In the genomic region with DNA sequence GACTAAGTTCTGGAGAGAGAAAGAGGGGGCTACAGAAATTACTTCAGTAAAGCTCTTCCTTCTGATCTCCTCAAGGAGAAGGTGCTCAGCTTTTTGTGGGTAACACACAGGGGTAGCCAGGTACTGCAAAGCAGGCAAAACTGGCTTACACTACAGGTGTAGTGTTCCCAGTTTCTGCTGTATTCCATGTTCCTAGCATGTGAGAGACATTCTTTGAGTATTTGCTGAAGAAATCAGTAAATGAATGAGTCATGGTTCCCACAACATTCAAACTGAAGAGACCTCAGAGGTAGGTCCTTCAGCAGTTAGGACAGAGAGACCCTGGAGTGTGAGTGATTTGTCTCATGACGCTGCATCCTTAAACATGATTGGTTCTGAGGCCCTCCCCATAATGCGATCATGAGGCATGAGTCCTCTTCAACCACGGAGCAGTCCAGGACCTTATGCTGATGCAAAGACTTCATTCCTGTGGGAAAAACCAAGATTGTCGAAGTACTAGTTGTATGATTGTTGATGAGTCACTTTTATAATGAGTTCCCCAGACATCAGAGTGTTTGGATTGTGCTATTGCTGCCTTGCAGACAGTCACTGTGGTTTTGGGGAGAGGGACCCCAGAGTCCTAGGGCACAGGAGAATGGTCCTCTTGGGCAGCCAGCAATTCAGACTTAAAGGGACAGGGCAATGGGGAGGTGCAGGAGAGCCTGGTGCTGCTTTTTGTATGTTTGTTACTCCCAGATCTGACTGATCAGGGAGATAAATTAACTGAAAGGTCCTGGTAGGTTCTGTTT, we compare ENCODE assay signal across 19 cellular contexts. TPM values are rescaled to one million over a fixed set of nuclear protein-coding genes. Genes with fewer than 3 reads are reported as not detected.
DNase-seq lines count a peak whose midpoint lies in the region; ATAC-seq and TF ChIP-seq lines count a peak whose summit lies in the region.
"Had no signal": no experiment of that assay in that cellular context is flagged by ENCODE, and none has a peak within 500 bp of the region (broad histone marks: within the 10 kb centered on the region; RNA-seq: fewer than 3 reads in every experiment).

No MANE protein-coding gene starts in this region.

- no peak overlapping the region for H2AK5ac ChIP-seq in trophoblast cell (ENCODE audit: low read length)

- H3K36me3 Mint-ChIP-seq in endothelial cell (ENCODE audit: low read depth, unreplicated experiment), result no peaks in the 10 kb centered on the region
- H3K36me3 Mint-ChIP-seq: activated naive CD8-positive, alpha-beta T cell; CD4-positive, alpha-beta memory T cell; naive B cell had no signal

- no peaks in the 10 kb centered on the region for H3K9me3 Mint-ChIP-seq in endothelial cell (ENCODE audit: unreplicated experiment)
- H3K9me3 Mint-ChIP-seq: activated B cell treated with CpG ODN at 0.5 μM for 24 hours; CD4-positive, alpha-beta memory T cell; stimulated activated naive CD8-positive, alpha-beta T cell treated with anti-CD3 and anti-CD28 coated beads, Interleukin-15, Interleukin-2, amounts not matched to agents 100 ng/mL and 50 ng/mL, for 24 hours had no signal

- H3K4me1 ChIP-seq in PC-3 (ENCODE audit: insufficient read depth, low read length) (peaks cover 11% of the 10 kb centered on the region; the same call in 1 of the 2 replicates), trophoblast cell (ENCODE audit: control insufficient read depth in 1 of 2, insufficient read depth in 2 of 2, low read length in 2 of 2) (no peaks in the 10 kb centered on the region)

- no peaks in the 10 kb centered on the region for H3K9me3 ChIP-seq in PC-3 (ENCODE audit: low read length)
- H3K9me3 ChIP-seq in trophoblast cell (ENCODE audit: insufficient read depth, low read depth, low read length), result no peaks in the 10 kb centered on the region

- TF ChIP-seq POLR2A in erythroblast (IDR thresholded peaks at IDR 0.05; ENCODE audit: low read length), result no peak

- no peaks in the 10 kb centered on the region for H3F3A ChIP-seq in PC-3 (ENCODE audit: low read length, unreplicated experiment)

- H3K9ac ChIP-seq in PC-3 (ENCODE audit: low read length) (no peak overlapping the region), trophoblast cell (ENCODE audit: low read length) (no peak overlapping the region)

- H3K4me2 ChIP-seq in PC-3 (ENCODE audit: low read length) (no peak overlapping the region), trophoblast cell (ENCODE audit: low read length) (no peak overlapping the region)

- TF ChIP-seq CTCF in PC-3 (conservative IDR thresholded peaks at IDR 0.05; ENCODE audit: low read depth, low read length), result no peak
- no peak for TF ChIP-seq CTCF in endothelial cell (IDR thresholded peaks at IDR 0.05; ENCODE audit: unreplicated experiment)

- no peaks in the 10 kb centered on the region for H4K20me1 ChIP-seq in PC-3 (ENCODE audit: low read length)

- intact Hi-C loops in PC-3 (cut with micrococcal nuclease), result no loop called here

- no peak overlapping the region for H3K14ac ChIP-seq in trophoblast cell (ENCODE audit: low read length)

- no peaks in the 10 kb centered on the region for H3K9me2 ChIP-seq in PC-3 (replicated peaks; ENCODE audit: low read length)

- H3K27ac Mint-ChIP-seq in endothelial cell (ENCODE audit: unreplicated experiment), result no peak overlapping the region
- H3K27ac Mint-ChIP-seq: activated B cell treated with CpG ODN at 0.5 μM for 24 hours; activated naive CD8-positive, alpha-beta T cell; CD4-positive, alpha-beta memory T cell; naive B cell; stimulated activated naive CD8-positive, alpha-beta T cell treated with anti-CD3 and anti-CD28 coated beads, Interleukin-15, Interleukin-2, amounts not matched to agents 100 ng/mL and 50 ng/mL, for 24 hours had no signal

- H3K79me1 ChIP-seq in trophoblast cell (ENCODE audit: low read length), result no peaks in the 10 kb centered on the region

- CTCF ChIA-PET in PC-3 (lab: Charles Lee), result no interaction called here

- H2BK5ac ChIP-seq in trophoblast cell (ENCODE audit: low read depth, low read length, poor library complexity), result no peak overlapping the region

- H3K36me3 ChIP-seq in PC-3 (ENCODE audit: low read depth, low read length), result no peaks in the 10 kb centered on the region
- H3K36me3 ChIP-seq in trophoblast cell (ENCODE audit: control insufficient read depth in 1 of 2, insufficient read depth in 2 of 2, low read length in 2 of 2), result no peaks in the 10 kb centered on the region

- H3K79me2 ChIP-seq in PC-3 (ENCODE audit: low read length), result no peaks in the 10 kb centered on the region
- no peaks in the 10 kb centered on the region for H3K79me2 ChIP-seq in trophoblast cell (ENCODE audit: control insufficient read depth, insufficient read depth, low read length, poor library complexity)

- H2AFZ ChIP-seq in PC-3 (ENCODE audit: low read length), result no peak overlapping the region
- H2AFZ ChIP-seq in trophoblast cell (ENCODE audit: insufficient read depth, low read length, poor library complexity), result no peak overlapping the region

- no peak overlapping the region for H3K23ac ChIP-seq in trophoblast cell (ENCODE audit: low read length)

- BruUV-seq in PC-3 (replicated peaks; lab: Mats Ljungman, UMichigan), result no TSS peak

- POLR2A ChIA-PET in PC-3 (lab: Charles Lee; ENCODE audit: unreplicated experiment), result no interaction called here

- no peak for ATAC-seq in PC-3
- ATAC-seq in GM21825 (IDR thresholded peaks at IDR 0.05; ENCODE audit: unreplicated experiment), result no peak

- no peak overlapping the region for H4K8ac ChIP-seq in trophoblast cell (ENCODE audit: low read depth, low read length)

- H4K91ac ChIP-seq in trophoblast cell (ENCODE audit: low read depth, low read length), result no peak overlapping the region

- H3K4me3 Mint-ChIP-seq in endothelial cell (ENCODE audit: unreplicated experiment), result no peak overlapping the region
- H3K4me3 Mint-ChIP-seq: activated B cell treated with CpG ODN at 0.5 μM for 24 hours; activated naive CD8-positive, alpha-beta T cell; CD4-positive, alpha-beta memory T cell; naive B cell; stimulated activated naive CD8-positive, alpha-beta T cell treated with anti-CD3 and anti-CD28 coated beads, Interleukin-15, Interleukin-2, amounts not matched to agents 100 ng/mL and 50 ng/mL, for 24 hours had no signal

- H3K27ac ChIP-seq in PC-3 (ENCODE audit: low read length) (peak overlapping the region; percentile 27), trophoblast cell (ENCODE audit: low read depth, low read length) (no peak overlapping the region)
- H3K27ac ChIP-seq: SK-N-MC had no signal

- H2BK120ac ChIP-seq in trophoblast cell (ENCODE audit: insufficient read depth, low read length, poor library complexity), result no peak overlapping the region

- H4K12ac ChIP-seq in trophoblast cell (ENCODE audit: low read depth, low read length), result no peak overlapping the region

- H2BK12ac ChIP-seq in trophoblast cell (ENCODE audit: low read length), result no peak overlapping the region

- H3K4me3 ChIP-seq in PC-3 (ENCODE audit: low read length) (no peak overlapping the region), trophoblast cell (ENCODE audit: low read depth, low read length) (no peak overlapping the region)
- H3K4me3 ChIP-seq: SK-N-MC had no signal

- no peaks in the 10 kb centered on the region for H3K4me1 Mint-ChIP-seq in endothelial cell (ENCODE audit: unreplicated experiment)
- H3K4me1 Mint-ChIP-seq: activated B cell treated with CpG ODN at 0.5 μM for 24 hours; CD4-positive, alpha-beta memory T cell; naive B cell had no signal

- H3K27me3 Mint-ChIP-seq in endothelial cell (ENCODE audit: unreplicated experiment), result no peaks in the 10 kb centered on the region

- no peak overlapping the region for H3K4ac ChIP-seq in trophoblast cell (ENCODE audit: low read depth, low read length)

- WGBS in trophoblast cell (ENCODE audit: extremely low coverage, insufficient coverage, insufficient read length), result no CpG with 5 or more reads among the region's 4 CpGs

- H3K18ac ChIP-seq in trophoblast cell (ENCODE audit: low read length), result no peak overlapping the region

- DNase-seq in Daoy (ENCODE audit: low read depth), result peak; percentile 79
- DNase-seq in PC-3, result peak; percentile 54
- peak; percentile 67 for DNase-seq in dedifferentiated amniotic fluid mesenchymal stem cell (ENCODE audit: extremely low spot score)
- peak; percentile 8 to 50 for DNase-seq in trophoblast cell
- no peak for DNase-seq in endothelial cell (ENCODE audit: low spot score)
- DNase-seq in COLO668 (lab: John Stamatoyannopoulos, UW; ENCODE audit: unreplicated experiment), result no peak
- no peak for DNase-seq in erythroblast (lab: John Stamatoyannopoulos, UW)
- DNase-seq: activated B cell treated with CpG ODN at 0.5 μM for 24 hours; activated CD8-positive, alpha-beta memory T cell treated with anti-CD3 and anti-CD28 coated beads, Interleukin-2, amount 50 U/mL, for 48 hours; CD4-positive, alpha-beta memory T cell; cortex of kidney; foreskin fibroblast; MM.1S; naive B cell; NCI-H2107 had no signal

- peaks cover 27% of the 10 kb centered on the region for H3K27me3 ChIP-seq in PC-3 (ENCODE audit: low read length)
- no peaks in the 10 kb centered on the region for H3K27me3 ChIP-seq in trophoblast cell (ENCODE audit: insufficient read depth, low read length)

RNA-seq across cellular contexts. Expression of a gene that starts 2.7 kb away (rescaled TPM):
- total RNA-seq in Daoy (2014; rRNA removed; shearing (Covaris generic)), result not detected in 2 replicates
- not detected in 2 replicates for total RNA-seq in PC-3 (2014; rRNA removed)
- not detected in 2 replicates for polyA plus RNA-seq in trophoblast cell (2013)
- total RNA-seq in endothelial cell (ENCODE audit: unreplicated experiment), result not detected
- total RNA-seq: activated B cell treated with CpG ODN at 0.5 μM for 24 hours; CD4-positive, alpha-beta memory T cell had no signal
- polyA plus RNA-seq: CD4-positive, alpha-beta memory T cell had no signal

RNA-seq across cellular contexts. Expression of a gene that starts 10.3 kb away (rescaled TPM):
- total RNA-seq in Daoy (2014; rRNA removed; shearing (Covaris generic)), result not detected in 2 replicates
- total RNA-seq in PC-3 (2014; rRNA removed), result not detected in 2 replicates
- polyA plus RNA-seq in trophoblast cell (2013), result not detected in 2 replicates
- not detected for total RNA-seq in endothelial cell (ENCODE audit: unreplicated experiment)
- total RNA-seq: activated B cell treated with CpG ODN at 0.5 μM for 24 hours; CD4-positive, alpha-beta memory T cell had no signal
- polyA plus RNA-seq: CD4-positive, alpha-beta memory T cell had no signal

Comparison
In these comparisons a context has a peak if more than half of its experiments do, and no peak if none do; other contexts are left out.
1. DNase-seq: peak in Daoy (single experiment), PC-3 (single experiment), dedifferentiated amniotic fluid mesenchymal stem cell (single experiment) and trophoblast cell (2 of 2); none in endothelial cell (single experiment), COLO668 (single experiment) and erythroblast (0 of 2).